ENCODE assay signal across 9 cellular contexts in the genomic region with DNA sequence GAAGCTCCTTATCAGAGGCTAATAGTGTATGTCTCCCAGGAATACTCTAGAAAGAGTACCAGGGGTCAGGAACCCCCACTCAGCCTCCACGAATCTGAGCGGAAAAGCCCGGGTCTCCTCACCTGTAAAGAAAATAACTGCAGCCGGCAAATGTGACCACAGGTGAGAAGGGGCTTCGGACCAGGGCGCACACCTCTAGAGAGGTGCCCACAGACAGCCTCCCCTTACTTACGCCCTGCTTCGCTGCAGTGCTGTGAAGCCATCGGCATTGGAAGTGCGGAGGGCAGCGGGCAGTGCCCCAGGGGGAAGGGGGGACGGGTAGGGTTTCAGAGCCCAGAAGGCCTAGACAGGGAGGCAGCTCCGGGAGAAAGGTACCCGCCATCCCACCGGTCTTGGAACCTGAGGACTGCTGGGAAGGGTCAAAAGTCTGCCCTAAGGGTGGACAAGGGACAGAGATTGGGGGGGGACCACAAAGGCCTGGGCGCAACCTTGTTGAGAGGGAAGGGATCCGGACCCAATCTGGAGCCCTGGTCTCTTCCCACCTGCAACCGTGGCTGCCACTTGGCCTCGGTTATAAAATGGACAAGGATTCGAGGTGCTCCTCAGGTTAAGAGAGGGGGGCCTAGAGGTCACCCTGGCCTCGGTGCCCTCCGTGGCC. TPM values are rescaled to one million over a fixed set of nuclear protein-coding genes. Genes with fewer than 3 reads are reported as not detected.
A peak's percentile ranks its signal among the peaks of the same experiment; 100 is the strongest.
DNase-seq lines count a peak whose midpoint lies in the region; ATAC-seq and TF ChIP-seq lines count a peak whose summit lies in the region.
"Had no signal": no experiment of that assay in that cellular context is flagged by ENCODE, and none has a peak within 500 bp of the region (broad histone marks: within the 10 kb centered on the region; RNA-seq: fewer than 3 reads in every experiment).

No MANE protein-coding gene starts in this region.

- peak overlapping the region; percentile 92 to 98 (median 96) for H3K27ac ChIP-seq in gastrocnemius medialis

- H3K27me3 ChIP-seq in gastrocnemius medialis = no peaks in the 10 kb centered on the region

- H3K4me3 ChIP-seq in GM12864 (ENCODE audit: low read depth, low read length) (peak overlapping the region; percentile 74), iPS-11a (ENCODE audit: low read depth, low read length) (peak overlapping the region; percentile 27), gastrocnemius medialis (peak overlapping the region; percentile 77 to 88 (median 88))

- H3K9me3 Mint-ChIP-seq in WTC11 = no peaks in the 10 kb centered on the region

- ATAC-seq in WTC11 (no peak; the same call in 1 of the 2 replicates), gastrocnemius medialis (peak in 1 of 2 donors; percentile 6), HG03342 (IDR thresholded peaks at IDR 0.05; ENCODE audit: unreplicated experiment) (no peak)

- in situ Hi-C loops in gastrocnemius medialis (cut with MboI; ENCODE audit: low sequenced_read_pairs in 4 of 4) = no loop called here

- H3K27ac Mint-ChIP-seq in WTC11 = no peak overlapping the region

- DNase-seq in GM12864 (ENCODE audit: low read depth) (no peak), WTC11 (ENCODE audit: low spot score) (no peak), gastrocnemius medialis (no peak), NCI-H146 treated with DMSO at 0.1 percent for 48 hours (lab: John Stamatoyannopoulos, UW; ENCODE audit: unreplicated experiment) (no peak), HuH-7.5 (ENCODE audit: low spot score) (no peak)
- DNase-seq in stimulated activated CD4-positive, alpha-beta T cell treated with anti-CD3 and anti-CD28 coated beads, Interleukin-4, amount 100 ng/mL, for 4 hours = no peak
- DNase-seq: stimulated activated CD4-positive, alpha-beta T cell treated with anti-CD3 and anti-CD28 coated beads, Interleukin-4, amount 100 ng/mL, for 24 hours had no signal

- no peaks in the 10 kb centered on the region for H3K36me3 ChIP-seq in gastrocnemius medialis

- intact Hi-C loops in gastrocnemius medialis (cut with DNase I; ENCODE audit: low total_unique reads) = loop anchor here (2.0 to 5.0 kb wide), 2 partner anchors 62 to 89 kb away; no protein-coding TSS in a partner anchor

- no peaks in the 10 kb centered on the region for H3K36me3 Mint-ChIP-seq in WTC11

- TF ChIP-seq CTCF in GM12864 (IDR thresholded peaks at IDR 0.05; ENCODE audit: low read depth, low read length, missing control alignments) (no peak), WTC11 (IDR thresholded peaks at IDR 0.05) (no peak), gastrocnemius medialis (IDR thresholded peaks at IDR 0.05 in 4 of 5, conservative IDR thresholded peaks at IDR 0.05 in 1 of 5) (no peak)

- TF ChIP-seq POLR2A in gastrocnemius medialis (IDR thresholded peaks at IDR 0.05) = no peak

- H3K9me3 ChIP-seq in gastrocnemius medialis = no peaks in the 10 kb centered on the region

- H3K4me1 Mint-ChIP-seq in WTC11 = peaks cover 55% of the 10 kb centered on the region

- peak overlapping the region; percentile 65 for H3K4me3 Mint-ChIP-seq in WTC11

- H3K27me3 Mint-ChIP-seq in WTC11 (ENCODE audit: low read depth) = peaks cover 20% of the 10 kb centered on the region

- H3K4me1 ChIP-seq in gastrocnemius medialis = peaks cover 35% of the 10 kb centered on the region in 2 donors

- POLR2A ChIA-PET in WTC11 (lab: Charles Lee) = interaction anchor here (0.9 to 1.1 kb wide), 2 partner anchors 9 to 341 kb away, joined by 3 read pairs; no protein-coding TSS in a partner anchor

- CTCF ChIA-PET in WTC11 (lab: Charles Lee) = interaction anchor here (0.7 to 3.0 kb wide), 4 partner anchors 11 to 254 kb away, joined by 4 to 11 read pairs (median 6); no protein-coding TSS in a partner anchor

TF ChIP-seq in WTC11, 78 proteins besides CTCF, POLR2A, EP300 and RAD21 (continues in another document):
- TF ChIP-seq, protein P1, sequence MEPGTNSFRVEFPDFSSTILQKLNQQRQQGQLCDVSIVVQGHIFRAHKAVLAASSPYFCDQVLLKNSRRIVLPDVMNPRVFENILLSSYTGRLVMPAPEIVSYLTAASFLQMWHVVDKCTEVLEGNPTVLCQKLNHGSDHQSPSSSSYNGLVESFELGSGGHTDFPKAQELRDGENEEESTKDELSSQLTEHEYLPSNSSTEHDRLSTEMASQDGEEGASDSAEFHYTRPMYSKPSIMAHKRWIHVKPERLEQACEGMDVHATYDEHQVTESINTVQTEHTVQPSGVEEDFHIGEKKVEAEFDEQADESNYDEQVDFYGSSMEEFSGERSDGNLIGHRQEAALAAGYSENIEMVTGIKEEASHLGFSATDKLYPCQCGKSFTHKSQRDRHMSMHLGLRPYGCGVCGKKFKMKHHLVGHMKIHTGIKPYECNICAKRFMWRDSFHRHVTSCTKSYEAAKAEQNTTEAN (CRISPR knock-in tag; IDR thresholded peaks at IDR 0.05) = no peak
- TF ChIP-seq SMAD3 (CRISPR knock-in tag; IDR thresholded peaks at IDR 0.05; ENCODE audit: borderline replicate concordance) (no peak), ZNF121 (CRISPR knock-in tag; IDR thresholded peaks at IDR 0.05) (no peak), GRHL2 (CRISPR knock-in tag; IDR thresholded peaks at IDR 0.05; ENCODE audit: insufficient replicate concordance, severe bottlenecking) (no peak), ZMAT4 (CRISPR knock-in tag; IDR thresholded peaks at IDR 0.05) (no peak)
- TF ChIP-seq, protein P2, sequence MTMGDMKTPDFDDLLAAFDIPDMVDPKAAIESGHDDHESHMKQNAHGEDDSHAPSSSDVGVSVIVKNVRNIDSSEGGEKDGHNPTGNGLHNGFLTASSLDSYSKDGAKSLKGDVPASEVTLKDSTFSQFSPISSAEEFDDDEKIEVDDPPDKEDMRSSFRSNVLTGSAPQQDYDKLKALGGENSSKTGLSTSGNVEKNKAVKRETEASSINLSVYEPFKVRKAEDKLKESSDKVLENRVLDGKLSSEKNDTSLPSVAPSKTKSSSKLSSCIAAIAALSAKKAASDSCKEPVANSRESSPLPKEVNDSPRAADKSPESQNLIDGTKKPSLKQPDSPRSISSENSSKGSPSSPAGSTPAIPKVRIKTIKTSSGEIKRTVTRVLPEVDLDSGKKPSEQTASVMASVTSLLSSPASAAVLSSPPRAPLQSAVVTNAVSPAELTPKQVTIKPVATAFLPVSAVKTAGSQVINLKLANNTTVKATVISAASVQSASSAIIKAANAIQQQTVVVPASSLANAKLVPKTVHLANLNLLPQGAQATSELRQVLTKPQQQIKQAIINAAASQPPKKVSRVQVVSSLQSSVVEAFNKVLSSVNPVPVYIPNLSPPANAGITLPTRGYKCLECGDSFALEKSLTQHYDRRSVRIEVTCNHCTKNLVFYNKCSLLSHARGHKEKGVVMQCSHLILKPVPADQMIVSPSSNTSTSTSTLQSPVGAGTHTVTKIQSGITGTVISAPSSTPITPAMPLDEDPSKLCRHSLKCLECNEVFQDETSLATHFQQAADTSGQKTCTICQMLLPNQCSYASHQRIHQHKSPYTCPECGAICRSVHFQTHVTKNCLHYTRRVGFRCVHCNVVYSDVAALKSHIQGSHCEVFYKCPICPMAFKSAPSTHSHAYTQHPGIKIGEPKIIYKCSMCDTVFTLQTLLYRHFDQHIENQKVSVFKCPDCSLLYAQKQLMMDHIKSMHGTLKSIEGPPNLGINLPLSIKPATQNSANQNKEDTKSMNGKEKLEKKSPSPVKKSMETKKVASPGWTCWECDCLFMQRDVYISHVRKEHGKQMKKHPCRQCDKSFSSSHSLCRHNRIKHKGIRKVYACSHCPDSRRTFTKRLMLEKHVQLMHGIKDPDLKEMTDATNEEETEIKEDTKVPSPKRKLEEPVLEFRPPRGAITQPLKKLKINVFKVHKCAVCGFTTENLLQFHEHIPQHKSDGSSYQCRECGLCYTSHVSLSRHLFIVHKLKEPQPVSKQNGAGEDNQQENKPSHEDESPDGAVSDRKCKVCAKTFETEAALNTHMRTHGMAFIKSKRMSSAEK (CRISPR knock-in tag; IDR thresholded peaks at IDR 0.05; ENCODE audit: borderline replicate concordance) = no peak
- TF ChIP-seq, protein P3, sequence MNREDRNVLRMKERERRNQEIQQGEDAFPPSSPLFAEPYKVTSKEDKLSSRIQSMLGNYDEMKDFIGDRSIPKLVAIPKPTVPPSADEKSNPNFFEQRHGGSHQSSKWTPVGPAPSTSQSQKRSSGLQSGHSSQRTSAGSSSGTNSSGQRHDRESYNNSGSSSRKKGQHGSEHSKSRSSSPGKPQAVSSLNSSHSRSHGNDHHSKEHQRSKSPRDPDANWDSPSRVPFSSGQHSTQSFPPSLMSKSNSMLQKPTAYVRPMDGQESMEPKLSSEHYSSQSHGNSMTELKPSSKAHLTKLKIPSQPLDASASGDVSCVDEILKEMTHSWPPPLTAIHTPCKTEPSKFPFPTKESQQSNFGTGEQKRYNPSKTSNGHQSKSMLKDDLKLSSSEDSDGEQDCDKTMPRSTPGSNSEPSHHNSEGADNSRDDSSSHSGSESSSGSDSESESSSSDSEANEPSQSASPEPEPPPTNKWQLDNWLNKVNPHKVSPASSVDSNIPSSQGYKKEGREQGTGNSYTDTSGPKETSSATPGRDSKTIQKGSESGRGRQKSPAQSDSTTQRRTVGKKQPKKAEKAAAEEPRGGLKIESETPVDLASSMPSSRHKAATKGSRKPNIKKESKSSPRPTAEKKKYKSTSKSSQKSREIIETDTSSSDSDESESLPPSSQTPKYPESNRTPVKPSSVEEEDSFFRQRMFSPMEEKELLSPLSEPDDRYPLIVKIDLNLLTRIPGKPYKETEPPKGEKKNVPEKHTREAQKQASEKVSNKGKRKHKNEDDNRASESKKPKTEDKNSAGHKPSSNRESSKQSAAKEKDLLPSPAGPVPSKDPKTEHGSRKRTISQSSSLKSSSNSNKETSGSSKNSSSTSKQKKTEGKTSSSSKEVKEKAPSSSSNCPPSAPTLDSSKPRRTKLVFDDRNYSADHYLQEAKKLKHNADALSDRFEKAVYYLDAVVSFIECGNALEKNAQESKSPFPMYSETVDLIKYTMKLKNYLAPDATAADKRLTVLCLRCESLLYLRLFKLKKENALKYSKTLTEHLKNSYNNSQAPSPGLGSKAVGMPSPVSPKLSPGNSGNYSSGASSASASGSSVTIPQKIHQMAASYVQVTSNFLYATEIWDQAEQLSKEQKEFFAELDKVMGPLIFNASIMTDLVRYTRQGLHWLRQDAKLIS (CRISPR knock-in tag; IDR thresholded peaks at IDR 0.05; ENCODE audit: borderline replicate concordance) = no peak

RNA-seq across cellular contexts. Expression of gene STEAP3, which starts 0.6 kb away (rescaled TPM):
- 20.5 to 24.0 TPM (median 21.4 TPM) in 3 replicates for total RNA-seq in WTC11 (2021)
- total RNA-seq in gastrocnemius medialis = 10 to 100 TPM; 10.1 to 21.7 (median 10.6) TPM

Comparison
In these comparisons a context has a peak if more than half of its experiments do, and no peak if none do; other contexts are left out.
1. H3K4me3 ChIP-seq: peak in every context shown above with its lines; median percentile 88 in gastrocnemius medialis; 74 in GM12864; 27 in iPS-11a.